24 cellular contexts compared by ENCODE assay signal in the genomic region with DNA sequence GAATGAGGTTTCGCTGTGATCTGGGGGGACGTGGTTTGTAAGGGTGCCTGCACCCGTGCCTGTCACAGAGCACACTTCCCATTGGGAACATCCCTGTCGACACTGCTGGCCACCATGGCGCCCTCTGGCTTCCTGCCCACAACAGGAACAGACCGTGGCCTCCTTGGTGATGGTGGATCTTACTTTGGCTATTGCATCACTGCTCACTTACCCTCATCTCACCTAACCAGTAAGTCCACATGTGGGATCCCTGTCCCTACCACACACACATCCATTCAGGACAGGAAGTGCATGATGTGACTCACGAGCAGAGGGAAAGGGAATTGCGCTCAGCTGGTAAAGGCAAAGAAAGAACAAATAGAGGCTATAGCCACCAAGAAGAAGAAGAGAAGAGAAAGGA. TPM values are rescaled to one million over a fixed set of nuclear protein-coding genes. Genes with fewer than 3 reads are reported as not detected.
DNase-seq lines count a peak whose midpoint lies in the region; ATAC-seq, FAIRE-seq and TF ChIP-seq lines count a peak whose summit lies in the region.
"Had no signal": no experiment of that assay in that cellular context is flagged by ENCODE, and none has a peak within 500 bp of the region (broad histone marks: within the 10 kb centered on the region; RNA-seq: fewer than 3 reads in every experiment).

No MANE protein-coding gene starts in this region.

- H3K27me3 Mint-ChIP-seq in activated naive CD8-positive, alpha-beta T cell treated with anti-CD3 and anti-CD28 coated beads, Interleukin-2, amount 50 U/mL, for 24 hours = peaks cover 17% of the 10 kb centered on the region

- H4K20me1 ChIP-seq in IMR-90 (ENCODE audit: insufficient read depth, low read length) = no peaks in the 10 kb centered on the region

- H3K56ac ChIP-seq in IMR-90 (ENCODE audit: extremely low read depth, insufficient read depth, low read length) = no peak overlapping the region

- H3K18ac ChIP-seq in IMR-90 (ENCODE audit: low read depth, low read length) (no peak overlapping the region), mesenchymal stem cell (ENCODE audit: low read depth in 1 of 2, low read length in 2 of 2) (no peak overlapping the region)

- H3K4me3 Mint-ChIP-seq in activated naive CD8-positive, alpha-beta T cell treated with anti-CD3 and anti-CD28 coated beads, Interleukin-2, amount 50 U/mL, for 24 hours = no peak overlapping the region
- H3K4me3 Mint-ChIP-seq: activated B cell treated with CpG ODN at 0.5 μM for 24 hours; activated CD4-positive, alpha-beta memory T cell treated with anti-CD3 and anti-CD28 coated beads for 36 hours; IgD-negative memory B cell; nephron had no signal

- H3K4me1 ChIP-seq in IMR-90 (ENCODE audit: control insufficient read depth, insufficient read depth, low read length) (peaks cover 2% of the 10 kb centered on the region; the same call in 1 of the 2 replicates), mesenchymal stem cell (ENCODE audit: control insufficient read depth, insufficient read depth, low read depth, low read length) (peaks cover 2% of the 10 kb centered on the region), heart right ventricle (peaks cover 0 to 9% (median 6%) of the 10 kb centered on the region in 9 donors)

- H3K27me3 ChIP-seq in IMR-90 (ENCODE audit: control insufficient read depth, insufficient read depth, low read length) (no peaks in the 10 kb centered on the region), bronchial epithelial cell (ENCODE audit: control insufficient read depth, insufficient read depth, low read length) (no peaks in the 10 kb centered on the region), mesenchymal stem cell (ENCODE audit: control insufficient read depth in 1 of 2, insufficient read depth in 1 of 2, low read length in 2 of 2) (no peaks in the 10 kb centered on the region), heart right ventricle (peaks cover 0 to 7% (median 0%) of the 10 kb centered on the region in 7 donors)
- H3K27me3 ChIP-seq: gastroesophageal sphincter had no signal

- H2BK120ac ChIP-seq in IMR-90 (ENCODE audit: low read depth, low read length) = no peak overlapping the region
- H2BK120ac ChIP-seq in mesenchymal stem cell (ENCODE audit: low read depth, low read length) = no peak overlapping the region

- intact Hi-C loops in IMR-90 (cut with micrococcal nuclease) = no loop called here
- intact Hi-C loops in heart right ventricle (cut with DNase I) = loop anchor here in 9 of 10 donors (5.0 to 10.0 kb wide), 4 partner anchors 52 to 472 kb away; a partner anchor contains a TSS

- H3K14ac ChIP-seq in IMR-90 (replicated peaks; ENCODE audit: low read depth, low read length) = 0 out of 2 replicates have a peak overlapping the region, but pooled peaks have one; percentile 9
- no peak overlapping the region for H3K14ac ChIP-seq in mesenchymal stem cell (ENCODE audit: low read length in 2 of 2)

- dilution Hi-C loops in IMR-90 (cut with HindIII; ENCODE audit: low sequenced_read_pairs, unreplicated experiment) = no loop called here

- H3K9me3 Mint-ChIP-seq in activated naive CD8-positive, alpha-beta T cell treated with anti-CD3 and anti-CD28 coated beads, Interleukin-2, amount 50 U/mL, for 24 hours = no peaks in the 10 kb centered on the region
- H3K9me3 Mint-ChIP-seq: activated B cell treated with CpG ODN at 0.5 μM for 24 hours; activated CD4-positive, alpha-beta memory T cell treated with anti-CD3 and anti-CD28 coated beads for 36 hours; IgD-negative memory B cell; nephron had no signal

- H3K27ac Mint-ChIP-seq in activated naive CD8-positive, alpha-beta T cell treated with anti-CD3 and anti-CD28 coated beads, Interleukin-2, amount 50 U/mL, for 24 hours = no peak overlapping the region
- H3K27ac Mint-ChIP-seq: activated B cell treated with CpG ODN at 0.5 μM for 24 hours; activated CD4-positive, alpha-beta memory T cell treated with anti-CD3 and anti-CD28 coated beads for 36 hours; IgD-negative memory B cell; progenitor cell of endocrine pancreas had no signal

- DNase-seq in DMS53 treated with DMSO at 0.1 percent for 48 hours (lab: John Stamatoyannopoulos, UW; ENCODE audit: unreplicated experiment) (peak; percentile 9), IMR-90 (peak; percentile 30), bronchial epithelial cell (ENCODE audit: low read depth) (peak; percentile 95), mesenchymal stem cell (no peak), heart right ventricle (no peak), DMS 273 treated with DMSO at 0.1 percent for 48 hours (lab: John Stamatoyannopoulos, UW) (no peak)
- DNase-seq in stimulated activated CD4-positive, alpha-beta T cell treated with anti-CD3 and anti-CD28 coated beads, Interleukin-4, amount 100 ng/mL, for 1 hour = no peak
- no peak for DNase-seq in activated naive CD8-positive, alpha-beta T cell treated with anti-CD3 and anti-CD28 coated beads, Interleukin-2, amount 50 U/mL, for 24 hours
- DNase-seq: activated B cell treated with CpG ODN at 0.5 μM for 24 hours; activated CD4-positive, alpha-beta memory T cell treated with anti-CD3 and anti-CD28 coated beads for 36 hours; amygdala; central memory CD4-positive, alpha-beta T cell; left colon; NCI-H82; stimulated activated naive CD4-positive, alpha-beta T cell; T-helper 2 cell had no signal

- no peak overlapping the region for H2AFZ ChIP-seq in IMR-90 (replicated peaks; ENCODE audit: low read length, poor library complexity)
- H2AFZ ChIP-seq in mesenchymal stem cell (ENCODE audit: low read depth, low read length) = no peak overlapping the region

- POLR2A ChIA-PET in IMR-90 (lab: Charles Lee; ENCODE audit: unreplicated experiment) = no interaction called here

- H3K36me3 Mint-ChIP-seq in activated naive CD8-positive, alpha-beta T cell treated with anti-CD3 and anti-CD28 coated beads, Interleukin-2, amount 50 U/mL, for 24 hours (ENCODE audit: low read depth) = no peaks in the 10 kb centered on the region
- H3K36me3 Mint-ChIP-seq: activated CD4-positive, alpha-beta memory T cell treated with anti-CD3 and anti-CD28 coated beads for 36 hours; IgD-negative memory B cell had no signal

- H2AK5ac ChIP-seq in IMR-90 (ENCODE audit: low read depth, low read length) (peak overlapping the region; percentile 66; the same call in 1 of the 2 replicates), mesenchymal stem cell (ENCODE audit: low read length, severe bottlenecking) (no peak overlapping the region)

- no TSS peak for BruUV-seq in IMR-90 (replicated peaks; lab: Mats Ljungman, UMichigan)

- H3K27ac ChIP-seq in IMR-90 (ENCODE audit: insufficient read depth, low read length) (no peak overlapping the region), mesenchymal stem cell (ENCODE audit: low read length, poor library complexity, severe bottlenecking) (no peak overlapping the region), heart right ventricle (no peak overlapping the region)
- H3K27ac ChIP-seq: C4-2B, gastroesophageal sphincter, thoracic aorta had no signal

- H2BK5ac ChIP-seq in IMR-90 (ENCODE audit: low read depth, low read length, poor library complexity, severe bottlenecking) (no peak overlapping the region), mesenchymal stem cell (ENCODE audit: low read depth, low read length, poor library complexity, severe bottlenecking) (no peak overlapping the region)

- H3K4me3 ChIP-seq in IMR-90 (ENCODE audit: insufficient read depth, low read depth, low read length) (no peak overlapping the region), bronchial epithelial cell (ENCODE audit: low read depth, low read length) (no peak overlapping the region), mesenchymal stem cell (ENCODE audit: insufficient read depth in 1 of 2, low read depth in 1 of 2, low read length in 2 of 2) (no peak overlapping the region), heart right ventricle (no peak overlapping the region)
- H3K4me3 ChIP-seq: gastroesophageal sphincter, HAP-1, thoracic aorta had no signal

- H4K91ac ChIP-seq in IMR-90 (ENCODE audit: insufficient read depth, low read depth, low read length) = no peak overlapping the region
- peak overlapping the region; percentile 22 for H4K91ac ChIP-seq in mesenchymal stem cell (ENCODE audit: low read length)

- CTCF ChIA-PET in IMR-90 (lab: Yijun Ruan, JAX) = no interaction called here

- no peak overlapping the region for H2AK9ac ChIP-seq in IMR-90 (replicated peaks; ENCODE audit: low read depth, low read length, poor library complexity)

- H3K79me1 ChIP-seq in IMR-90 (ENCODE audit: low read depth in 1 of 2, low read length in 2 of 2) (no peaks in the 10 kb centered on the region), mesenchymal stem cell (replicated peaks; ENCODE audit: low read length, poor library complexity, severe bottlenecking) (no peaks in the 10 kb centered on the region)

- FAIRE-seq in bronchial epithelial cell (lab: Jason Lieb, UNC) = peak; percentile 94

- in situ Hi-C loops in IMR-90 (cut with MboI; ENCODE audit: low sequenced_read_pairs) = loop anchor here (10.0 to 25.0 kb wide), 2 partner anchors 230 to 377 kb away; a partner anchor contains a TSS

- TF ChIP-seq RAD21 in IMR-90 (IDR thresholded peaks at IDR 0.05; ENCODE audit: low read length) = no peak

- H3K36me3 ChIP-seq in IMR-90 (ENCODE audit: control insufficient read depth, insufficient read depth, low read length) = no peaks in the 10 kb centered on the region
- no peaks in the 10 kb centered on the region for H3K36me3 ChIP-seq in bronchial epithelial cell (ENCODE audit: control insufficient read depth, insufficient read depth, low read length)
- H3K36me3 ChIP-seq in mesenchymal stem cell (ENCODE audit: control insufficient read depth in 1 of 2, insufficient read depth in 2 of 2, low read depth in 1 of 2, low read length in 2 of 2) = no peaks in the 10 kb centered on the region
- H3K36me3 ChIP-seq in heart right ventricle = no peaks in the 10 kb centered on the region
- H3K36me3 ChIP-seq: gastroesophageal sphincter, HAP-1, thoracic aorta had no signal

- TF ChIP-seq POLR2A in IMR-90 (IDR thresholded peaks at IDR 0.05; ENCODE audit: low read depth, low read length) = no peak

- WGBS in IMR-90 (ENCODE audit: extremely low coverage in 2 of 2, insufficient read length in 1 of 2), 2 experiments = no CpG with 5 or more reads among the region's 8 CpGs
- 86% methylated on average over 8 of the region's 8 CpGs for WGBS in mesenchymal stem cell
- 77 to 81% methylated on average over 8 of the region's 8 CpGs for WGBS in heart right ventricle, 2 donors

- H3K9me1 ChIP-seq in IMR-90 (ENCODE audit: insufficient read depth, low read length) = peaks cover 6% of the 10 kb centered on the region

- H3K9ac ChIP-seq in IMR-90 (ENCODE audit: low read depth, low read length) (no peak overlapping the region), mesenchymal stem cell (ENCODE audit: low read length) (no peak overlapping the region)

- no peak overlapping the region for H3K4me2 ChIP-seq in IMR-90 (ENCODE audit: low read depth, low read length)
- no peak overlapping the region for H3K4me2 ChIP-seq in mesenchymal stem cell (ENCODE audit: low read length, poor library complexity, severe bottlenecking)

- ATAC-seq in IMR-90 (ENCODE audit: low read depth) (no peak), heart right ventricle (no peak)
- ATAC-seq in activated naive CD8-positive, alpha-beta T cell treated with anti-CD3 and anti-CD28 coated beads, Interleukin-2, amount 50 U/mL, for 24 hours = no peak
- ATAC-seq: gastroesophageal sphincter, left colon, Panc1 had no signal

- no peak overlapping the region for H2BK12ac ChIP-seq in mesenchymal stem cell (ENCODE audit: low read length in 2 of 2)

- H2BK15ac ChIP-seq in IMR-90 (ENCODE audit: low read depth, low read length) (no peak overlapping the region), mesenchymal stem cell (ENCODE audit: low read depth, poor library complexity, severe bottlenecking) (no peak overlapping the region)

- H3K23ac ChIP-seq in IMR-90 (ENCODE audit: low read depth, low read length) = no peak overlapping the region
- no peak overlapping the region for H3K23ac ChIP-seq in mesenchymal stem cell (ENCODE audit: low read length in 2 of 2)

- TF ChIP-seq CTCF in IMR-90 (conservative IDR thresholded peaks at IDR 0.05; ENCODE audit: low read depth, low read length) (no peak), bronchial epithelial cell (IDR thresholded peaks at IDR 0.05; ENCODE audit: insufficient read depth, low read length, severe bottlenecking) (peak; percentile 31), heart right ventricle (IDR thresholded peaks at IDR 0.05) (no peak)

- no peaks in the 10 kb centered on the region for H3K9me3 ChIP-seq in IMR-90 (ENCODE audit: control insufficient read depth, insufficient read depth, low read length)
- no peaks in the 10 kb centered on the region for H3K9me3 ChIP-seq in mesenchymal stem cell (ENCODE audit: control insufficient read depth, low read length)
- no peaks in the 10 kb centered on the region for H3K9me3 ChIP-seq in heart right ventricle
- H3K9me3 ChIP-seq: gastroesophageal sphincter, HAP-1, thoracic aorta had no signal

- no peak overlapping the region for H4K5ac ChIP-seq in IMR-90 (ENCODE audit: low read depth, low read length)

- no peak overlapping the region for H4K8ac ChIP-seq in IMR-90 (ENCODE audit: low read depth in 2 of 2, low read length in 2 of 2)
- no peak overlapping the region for H4K8ac ChIP-seq in mesenchymal stem cell (ENCODE audit: low read length)

- H3K4ac ChIP-seq in IMR-90 (ENCODE audit: low read depth, low read length) (no peak overlapping the region), mesenchymal stem cell (ENCODE audit: low read depth in 1 of 2, low read length in 2 of 2) (no peak overlapping the region)

- 0 out of 2 replicates have a peak overlapping the region, but pooled peaks have one; percentile 3 for H2BK20ac ChIP-seq in IMR-90 (ENCODE audit: low read depth, low read length)

- peaks cover 3% of the 10 kb centered on the region for H3K4me1 Mint-ChIP-seq in activated naive CD8-positive, alpha-beta T cell treated with anti-CD3 and anti-CD28 coated beads, Interleukin-2, amount 50 U/mL, for 24 hours
- H3K4me1 Mint-ChIP-seq: activated B cell treated with CpG ODN at 0.5 μM for 24 hours had no signal

RNA-seq across cellular contexts. Expression of a gene that starts 26.2 kb away (rescaled TPM):
- total RNA-seq in IMR-90 (2012; rRNA removed) = 387 and 3,014 TPM in 2 replicates
- 426 and 685 TPM in 2 replicates for polyA plus RNA-seq in IMR-90 (2012; rRNA removed)
- polyA plus RNA-seq in IMR-90 (2012; cell fraction: cytosol; rRNA removed) = 85.7 and 214 TPM in 2 replicates
- polyA plus RNA-seq in IMR-90 (2012; cell fraction: nucleus; rRNA removed; ENCODE audit: low replicate concordance) = 12.9 and 140 TPM in 2 replicates
- 214 and 489 TPM in 2 replicates for total RNA-seq in bronchial epithelial cell
- polyA plus RNA-seq in mesenchymal stem cell (2013, experiment 1 of 2) = 316 TPM
- polyA plus RNA-seq in mesenchymal stem cell (2013, experiment 2 of 2) = 315 TPM
- total RNA-seq in heart right ventricle = 100 to 1,000 TPM in 3 of 10 donors, 10 to 100 TPM in 7; 73.7 to 126 (median 90.9) TPM
- 100 to 1,000 TPM; 138 to 578 TPM for polyA plus RNA-seq in heart right ventricle

Comparison
In these comparisons a context has a peak if more than half of its experiments do, and no peak if none do; other contexts are left out.
1. DNase-seq: peak in DMS53 treated with DMSO at 0.1 percent for 48 hours (single experiment), IMR-90 (single experiment) and bronchial epithelial cell (single experiment); none in mesenchymal stem cell (single experiment), heart right ventricle (0 of 2), stimulated activated CD4-positive, alpha-beta T cell treated with anti-CD3 and anti-CD28 coated beads, Interleukin-4, amount 100 ng/mL, for 1 hour (single experiment), DMS 273 treated with DMSO at 0.1 percent for 48 hours (single experiment) and activated naive CD8-positive, alpha-beta T cell treated with anti-CD3 and anti-CD28 coated beads, Interleukin-2, amount 50 U/mL, for 24 hours (single experiment).